20 cellular contexts compared by ENCODE assay signal in the genomic region with DNA sequence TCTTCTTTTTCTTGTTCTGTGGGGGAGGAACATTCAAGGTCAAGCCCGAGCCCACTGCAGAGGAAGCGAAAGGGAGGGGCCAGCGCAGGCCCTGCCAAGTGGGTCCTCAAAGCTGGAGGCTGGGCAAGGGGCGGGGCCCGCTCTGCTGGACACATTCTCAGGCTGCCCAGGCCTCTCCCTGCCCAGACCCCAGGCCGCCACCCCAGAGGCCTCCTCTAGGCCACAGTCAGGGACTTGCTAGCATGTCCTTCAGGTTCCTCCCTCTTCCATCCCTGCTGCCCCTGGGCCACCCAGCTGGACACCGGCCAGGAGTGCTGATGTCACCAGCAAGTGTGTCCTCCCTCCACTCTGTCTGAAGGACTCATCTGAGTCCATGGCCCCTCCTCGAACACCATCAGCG. TPM values are rescaled to one million over a fixed set of nuclear protein-coding genes. Genes with fewer than 3 reads are reported as not detected.
"Had no signal": no experiment of that assay in that cellular context is flagged by ENCODE, and none has a peak within 500 bp of the region (broad histone marks: within the 10 kb centered on the region; RNA-seq: fewer than 3 reads in every experiment).

No MANE protein-coding gene starts in this region.

- H3K36me3 Mint-ChIP-seq: activated CD8-positive, alpha-beta memory T cell treated with anti-CD3 and anti-CD28 coated beads, Interleukin-2, amount 10 ng/mL, durations not matched to agents 7 days and 5 days; activated naive CD8-positive, alpha-beta T cell; immature natural killer cell had no signal

- H3K27ac Mint-ChIP-seq: activated CD8-positive, alpha-beta memory T cell treated with anti-CD3 and anti-CD28 coated beads, Interleukin-2, amount 10 ng/mL, durations not matched to agents 7 days and 5 days; activated naive CD8-positive, alpha-beta T cell; activated T-cell treated with anti-CD3 and anti-CD28 coated beads, Interleukin-2, amount 50 U/mL, for 24 hours; immature natural killer cell; stimulated activated naive CD8-positive, alpha-beta T cell treated with anti-CD3 and anti-CD28 coated beads, Interleukin-15, Interleukin-2, amounts not matched to agents 100 ng/mL and 50 ng/mL, for 24 hours had no signal

- H3K4me3 ChIP-seq: dorsolateral prefrontal cortex, prostate gland, sigmoid colon, thoracic aorta had no signal

- FAIRE-seq: bronchial epithelial cell, urothelium cell line had no signal

- H3K4me1 Mint-ChIP-seq: activated CD8-positive, alpha-beta memory T cell treated with anti-CD3 and anti-CD28 coated beads, Interleukin-2, amount 10 ng/mL, durations not matched to agents 7 days and 5 days; immature natural killer cell had no signal

- H3K9me3 ChIP-seq: neutrophil, prostate gland, sigmoid colon, thoracic aorta had no signal

- H3K4me3 Mint-ChIP-seq: activated CD8-positive, alpha-beta memory T cell treated with anti-CD3 and anti-CD28 coated beads, Interleukin-2, amount 10 ng/mL, durations not matched to agents 7 days and 5 days; activated naive CD8-positive, alpha-beta T cell; activated T-cell treated with anti-CD3 and anti-CD28 coated beads, Interleukin-2, amount 50 U/mL, for 24 hours; immature natural killer cell; stimulated activated naive CD8-positive, alpha-beta T cell treated with anti-CD3 and anti-CD28 coated beads, Interleukin-15, Interleukin-2, amounts not matched to agents 100 ng/mL and 50 ng/mL, for 24 hours had no signal

- H3K36me3 ChIP-seq: neutrophil, prostate gland, sigmoid colon, thoracic aorta had no signal

- H3K27ac ChIP-seq: neutrophil, prostate gland, sigmoid colon, thoracic aorta had no signal

- ATAC-seq: activated CD8-positive, alpha-beta memory T cell treated with anti-CD3 and anti-CD28 coated beads, Interleukin-2, amount 10 ng/mL, durations not matched to agents 7 days and 5 days; left colon had no signal

- H3K27me3 ChIP-seq: dorsolateral prefrontal cortex, neutrophil had no signal

- H3K9me3 Mint-ChIP-seq: activated T-cell treated with anti-CD3 and anti-CD28 coated beads, Interleukin-2, amount 50 U/mL, for 24 hours; immature natural killer cell; stimulated activated naive CD8-positive, alpha-beta T cell treated with anti-CD3 and anti-CD28 coated beads, Interleukin-15, Interleukin-2, amounts not matched to agents 100 ng/mL and 50 ng/mL, for 24 hours had no signal

- H3K27me3 Mint-ChIP-seq: activated CD8-positive, alpha-beta memory T cell treated with anti-CD3 and anti-CD28 coated beads, Interleukin-2, amount 10 ng/mL, durations not matched to agents 7 days and 5 days; activated naive CD8-positive, alpha-beta T cell; activated T-cell treated with anti-CD3 and anti-CD28 coated beads, Interleukin-2, amount 50 U/mL, for 24 hours; stimulated activated naive CD8-positive, alpha-beta T cell treated with anti-CD3 and anti-CD28 coated beads, Interleukin-15, Interleukin-2, amounts not matched to agents 100 ng/mL and 50 ng/mL, for 24 hours had no signal

- H3K4me1 ChIP-seq: prostate gland, sigmoid colon had no signal

- DNase-seq: activated CD4-positive, alpha-beta T cell treated with anti-CD3 and anti-CD28 coated beads for 1 hour; activated CD4-positive, alpha-beta T cell treated with anti-CD3 and anti-CD28 coated beads, Interleukin-2, amount 50 U/mL, for 48 hours; activated CD8-positive, alpha-beta memory T cell treated with anti-CD3 and anti-CD28 coated beads, Interleukin-2, amount 10 ng/mL, durations not matched to agents 7 days and 5 days; activated effector memory CD4-positive, alpha-beta T cell treated with Interleukin-2 at 50 U/mL for 16 hours; activated T-cell treated with anti-CD3 and anti-CD28 coated beads, Interleukin-2, amount 50 U/mL, for 24 hours; dorsolateral prefrontal cortex; immature natural killer cell; left colon; mesendoderm; sigmoid colon; stimulated activated CD4-positive, alpha-beta T cell treated with anti-CD3 and anti-CD28 coated beads, Interleukin-4, amount 100 ng/mL, for 1 hour; stimulated activated CD8-positive, alpha-beta memory T cell treated with anti-CD3 and anti-CD28 coated beads, Interleukin-4, amount 100 ng/mL, for 48 hours; T1000 had no signal

RNA-seq across cellular contexts. Expression of a gene that starts 44.1 kb away (rescaled TPM):
- total RNA-seq: bronchial epithelial cell had no signal
- polyA plus RNA-seq: immature natural killer cell had no signal
